In genomic region chr5:175534070-175534932, GRCh38 we compare ENCODE assay signal across 1 cellular context.
TF ChIP-seq lines count a peak whose summit lies in the region.

No MANE protein-coding gene starts in this region.

TF ChIP-seq in GM12878, 131 proteins besides CTCF, POLR2A, EP300 and RAD21 (continued from another document):
- peak; percentile 25 to 26; a peak in 1 of 4 replicates for TF ChIP-seq BHLHE40 (IDR thresholded peaks at IDR 0.05; ENCODE audit: borderline replicate concordance in 1 of 2, low read depth in 2 of 2, low read length in 1 of 2)
- no peak for TF ChIP-seq FOXK2 (IDR thresholded peaks at IDR 0.05)
- no peak for TF ChIP-seq SPI1 (IDR thresholded peaks at IDR 0.05; ENCODE audit: borderline replicate concordance, insufficient read depth, low read depth, low read length)
- no peak for TF ChIP-seq SREBF1 (IDR thresholded peaks at IDR 0.05; ENCODE audit: low read length)
- no peak for TF ChIP-seq HSF1 (IDR thresholded peaks at IDR 0.05; ENCODE audit: low read depth, low read length)
- no peak for TF ChIP-seq CHD1 (IDR thresholded peaks at IDR 0.05; ENCODE audit: low read depth, low read length)
- TF ChIP-seq CEBPB (IDR thresholded peaks at IDR 0.05; ENCODE audit: borderline replicate concordance in 1 of 2, low read depth in 2 of 2, low read length in 2 of 2) = no peak
- TF ChIP-seq CHD4 (IDR thresholded peaks at IDR 0.05) = no peak
- TF ChIP-seq KLF5 (IDR thresholded peaks at IDR 0.05; ENCODE audit: partially characterized antibody) = no peak
- TF ChIP-seq, protein P1, sequence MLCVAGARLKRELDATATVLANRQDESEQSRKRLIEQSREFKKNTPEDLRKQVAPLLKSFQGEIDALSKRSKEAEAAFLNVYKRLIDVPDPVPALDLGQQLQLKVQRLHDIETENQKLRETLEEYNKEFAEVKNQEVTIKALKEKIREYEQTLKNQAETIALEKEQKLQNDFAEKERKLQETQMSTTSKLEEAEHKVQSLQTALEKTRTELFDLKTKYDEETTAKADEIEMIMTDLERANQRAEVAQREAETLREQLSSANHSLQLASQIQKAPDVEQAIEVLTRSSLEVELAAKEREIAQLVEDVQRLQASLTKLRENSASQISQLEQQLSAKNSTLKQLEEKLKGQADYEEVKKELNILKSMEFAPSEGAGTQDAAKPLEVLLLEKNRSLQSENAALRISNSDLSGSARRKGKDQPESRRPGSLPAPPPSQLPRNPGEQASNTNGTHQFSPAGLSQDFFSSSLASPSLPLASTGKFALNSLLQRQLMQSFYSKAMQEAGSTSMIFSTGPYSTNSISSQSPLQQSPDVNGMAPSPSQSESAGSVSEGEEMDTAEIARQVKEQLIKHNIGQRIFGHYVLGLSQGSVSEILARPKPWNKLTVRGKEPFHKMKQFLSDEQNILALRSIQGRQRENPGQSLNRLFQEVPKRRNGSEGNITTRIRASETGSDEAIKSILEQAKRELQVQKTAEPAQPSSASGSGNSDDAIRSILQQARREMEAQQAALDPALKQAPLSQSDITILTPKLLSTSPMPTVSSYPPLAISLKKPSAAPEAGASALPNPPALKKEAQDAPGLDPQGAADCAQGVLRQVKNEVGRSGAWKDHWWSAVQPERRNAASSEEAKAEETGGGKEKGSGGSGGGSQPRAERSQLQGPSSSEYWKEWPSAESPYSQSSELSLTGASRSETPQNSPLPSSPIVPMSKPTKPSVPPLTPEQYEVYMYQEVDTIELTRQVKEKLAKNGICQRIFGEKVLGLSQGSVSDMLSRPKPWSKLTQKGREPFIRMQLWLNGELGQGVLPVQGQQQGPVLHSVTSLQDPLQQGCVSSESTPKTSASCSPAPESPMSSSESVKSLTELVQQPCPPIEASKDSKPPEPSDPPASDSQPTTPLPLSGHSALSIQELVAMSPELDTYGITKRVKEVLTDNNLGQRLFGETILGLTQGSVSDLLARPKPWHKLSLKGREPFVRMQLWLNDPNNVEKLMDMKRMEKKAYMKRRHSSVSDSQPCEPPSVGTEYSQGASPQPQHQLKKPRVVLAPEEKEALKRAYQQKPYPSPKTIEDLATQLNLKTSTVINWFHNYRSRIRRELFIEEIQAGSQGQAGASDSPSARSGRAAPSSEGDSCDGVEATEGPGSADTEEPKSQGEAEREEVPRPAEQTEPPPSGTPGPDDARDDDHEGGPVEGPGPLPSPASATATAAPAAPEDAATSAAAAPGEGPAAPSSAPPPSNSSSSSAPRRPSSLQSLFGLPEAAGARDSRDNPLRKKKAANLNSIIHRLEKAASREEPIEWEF (IDR thresholded peaks at IDR 0.05; ENCODE audit: insufficient replicate concordance, low read depth, low read length) = no peak
- no peak for TF ChIP-seq MXI1 (IDR thresholded peaks at IDR 0.05; ENCODE audit: low read depth, low read length)
- no peak for TF ChIP-seq KDM1A (IDR thresholded peaks at IDR 0.05; ENCODE audit: borderline replicate concordance)
- no peak for TF ChIP-seq ATF7 (IDR thresholded peaks at IDR 0.05; ENCODE audit: low read depth)
- TF ChIP-seq, protein P2, sequence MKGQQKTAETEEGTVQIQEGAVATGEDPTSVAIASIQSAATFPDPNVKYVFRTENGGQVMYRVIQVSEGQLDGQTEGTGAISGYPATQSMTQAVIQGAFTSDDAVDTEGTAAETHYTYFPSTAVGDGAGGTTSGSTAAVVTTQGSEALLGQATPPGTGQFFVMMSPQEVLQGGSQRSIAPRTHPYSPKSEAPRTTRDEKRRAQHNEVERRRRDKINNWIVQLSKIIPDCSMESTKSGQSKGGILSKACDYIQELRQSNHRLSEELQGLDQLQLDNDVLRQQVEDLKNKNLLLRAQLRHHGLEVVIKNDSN (IDR thresholded peaks at IDR 0.05; ENCODE audit: borderline replicate concordance, extremely low read length, insufficient read depth, low read depth, low read length) = no peak
- TF ChIP-seq BMI1 (IDR thresholded peaks at IDR 0.05; ENCODE audit: borderline replicate concordance) = no peak
- TF ChIP-seq NR2F1 (conservative IDR thresholded peaks at IDR 0.05) = no peak
- no peak for TF ChIP-seq RCOR1 (conservative IDR thresholded peaks at IDR 0.05; ENCODE audit: low read depth, low read length)
- no peak for TF ChIP-seq RB1 (IDR thresholded peaks at IDR 0.05; ENCODE audit: borderline replicate concordance)
- TF ChIP-seq RELA (IDR thresholded peaks at IDR 0.05; ENCODE audit: borderline replicate concordance, partially characterized antibody) = no peak
- 0 out of 2 replicates have a peak, but pooled peaks have one; percentile 19 for TF ChIP-seq TCF12 (IDR thresholded peaks at IDR 0.05; ENCODE audit: low read depth, low read length)
- no peak for TF ChIP-seq CREB1 (IDR thresholded peaks at IDR 0.05; ENCODE audit: low read depth)
- TF ChIP-seq ZBTB11 (CRISPR knock-in tag; IDR thresholded peaks at IDR 0.05) = no peak
- TF ChIP-seq SMC3 (IDR thresholded peaks at IDR 0.05; ENCODE audit: borderline replicate concordance, low read length) = peak; percentile 88
- TF ChIP-seq NBN (IDR thresholded peaks at IDR 0.05) = no peak
- TF ChIP-seq NFYA (IDR thresholded peaks at IDR 0.05; ENCODE audit: borderline replicate concordance, low read depth, low read length) = no peak
- peak; percentile 29; the same call in 1 of the 2 replicates for TF ChIP-seq IKZF1 (conservative IDR thresholded peaks at IDR 0.05)
- 0 out of 4 replicates have a peak, but pooled peaks of 1 of the 2 experiments have one; percentile 27 for TF ChIP-seq SRF (IDR thresholded peaks at IDR 0.05; ENCODE audit: low read depth in 2 of 2, low read length in 2 of 2)
- no peak for TF ChIP-seq MEF2B (IDR thresholded peaks at IDR 0.05; ENCODE audit: partially characterized antibody, poor library complexity, severe bottlenecking)
- TF ChIP-seq TCF3 (IDR thresholded peaks at IDR 0.05; ENCODE audit: borderline replicate concordance, insufficient read depth, low read depth, low read length) = 0 out of 2 replicates have a peak, but pooled peaks have one; percentile 17
- TF ChIP-seq NR2C2 (IDR thresholded peaks at IDR 0.05; ENCODE audit: borderline replicate concordance, control insufficient read depth, insufficient read length, low read depth) = no peak
- TF ChIP-seq, protein P3, sequence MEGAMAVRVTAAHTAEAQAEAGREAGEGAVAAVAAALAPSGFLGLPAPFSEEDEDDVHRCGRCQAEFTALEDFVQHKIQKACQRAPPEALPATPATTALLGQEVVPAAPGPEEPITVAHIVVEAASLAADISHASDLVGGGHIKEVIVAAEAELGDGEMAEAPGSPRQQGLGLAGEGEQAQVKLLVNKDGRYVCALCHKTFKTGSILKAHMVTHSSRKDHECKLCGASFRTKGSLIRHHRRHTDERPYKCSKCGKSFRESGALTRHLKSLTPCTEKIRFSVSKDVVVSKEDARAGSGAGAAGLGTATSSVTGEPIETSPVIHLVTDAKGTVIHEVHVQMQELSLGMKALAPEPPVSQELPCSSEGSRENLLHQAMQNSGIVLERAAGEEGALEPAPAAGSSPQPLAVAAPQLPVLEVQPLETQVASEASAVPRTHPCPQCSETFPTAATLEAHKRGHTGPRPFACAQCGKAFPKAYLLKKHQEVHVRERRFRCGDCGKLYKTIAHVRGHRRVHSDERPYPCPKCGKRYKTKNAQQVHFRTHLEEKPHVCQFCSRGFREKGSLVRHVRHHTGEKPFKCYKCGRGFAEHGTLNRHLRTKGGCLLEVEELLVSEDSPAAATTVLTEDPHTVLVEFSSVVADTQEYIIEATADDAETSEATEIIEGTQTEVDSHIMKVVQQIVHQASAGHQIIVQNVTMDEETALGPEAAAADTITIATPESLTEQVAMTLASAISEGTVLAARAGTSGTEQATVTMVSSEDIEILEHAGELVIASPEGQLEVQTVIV (IDR thresholded peaks at IDR 0.05; ENCODE audit: borderline replicate concordance, partially characterized antibody) = no peak
- TF ChIP-seq YY1 (IDR thresholded peaks at IDR 0.05; ENCODE audit: low read depth, low read length) = peak; percentile 79
- TF ChIP-seq NRF1 (conservative IDR thresholded peaks at IDR 0.05; ENCODE audit: low read depth, low read length) = no peak
- TF ChIP-seq NFIC (IDR thresholded peaks at IDR 0.05; ENCODE audit: low read depth, low read length) = no peak
- TF ChIP-seq ZSCAN29 (IDR thresholded peaks at IDR 0.05) = no peak
- TF ChIP-seq, protein P4, sequence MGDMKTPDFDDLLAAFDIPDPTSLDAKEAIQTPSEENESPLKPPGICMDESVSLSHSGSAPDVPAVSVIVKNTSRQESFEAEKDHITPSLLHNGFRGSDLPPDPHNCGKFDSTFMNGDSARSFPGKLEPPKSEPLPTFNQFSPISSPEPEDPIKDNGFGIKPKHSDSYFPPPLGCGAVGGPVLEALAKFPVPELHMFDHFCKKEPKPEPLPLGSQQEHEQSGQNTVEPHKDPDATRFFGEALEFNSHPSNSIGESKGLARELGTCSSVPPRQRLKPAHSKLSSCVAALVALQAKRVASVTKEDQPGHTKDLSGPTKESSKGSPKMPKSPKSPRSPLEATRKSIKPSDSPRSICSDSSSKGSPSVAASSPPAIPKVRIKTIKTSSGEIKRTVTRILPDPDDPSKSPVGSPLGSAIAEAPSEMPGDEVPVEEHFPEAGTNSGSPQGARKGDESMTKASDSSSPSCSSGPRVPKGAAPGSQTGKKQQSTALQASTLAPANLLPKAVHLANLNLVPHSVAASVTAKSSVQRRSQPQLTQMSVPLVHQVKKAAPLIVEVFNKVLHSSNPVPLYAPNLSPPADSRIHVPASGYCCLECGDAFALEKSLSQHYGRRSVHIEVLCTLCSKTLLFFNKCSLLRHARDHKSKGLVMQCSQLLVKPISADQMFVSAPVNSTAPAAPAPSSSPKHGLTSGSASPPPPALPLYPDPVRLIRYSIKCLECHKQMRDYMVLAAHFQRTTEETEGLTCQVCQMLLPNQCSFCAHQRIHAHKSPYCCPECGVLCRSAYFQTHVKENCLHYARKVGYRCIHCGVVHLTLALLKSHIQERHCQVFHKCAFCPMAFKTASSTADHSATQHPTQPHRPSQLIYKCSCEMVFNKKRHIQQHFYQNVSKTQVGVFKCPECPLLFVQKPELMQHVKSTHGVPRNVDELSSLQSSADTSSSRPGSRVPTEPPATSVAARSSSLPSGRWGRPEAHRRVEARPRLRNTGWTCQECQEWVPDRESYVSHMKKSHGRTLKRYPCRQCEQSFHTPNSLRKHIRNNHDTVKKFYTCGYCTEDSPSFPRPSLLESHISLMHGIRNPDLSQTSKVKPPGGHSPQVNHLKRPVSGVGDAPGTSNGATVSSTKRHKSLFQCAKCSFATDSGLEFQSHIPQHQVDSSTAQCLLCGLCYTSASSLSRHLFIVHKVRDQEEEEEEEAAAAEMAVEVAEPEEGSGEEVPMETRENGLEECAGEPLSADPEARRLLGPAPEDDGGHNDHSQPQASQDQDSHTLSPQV (IDR thresholded peaks at IDR 0.05) = peak; percentile 66; the same call in 1 of the 2 replicates
- no peak for TF ChIP-seq STAT3 (IDR thresholded peaks at IDR 0.05; ENCODE audit: low read depth, low read length)
- TF ChIP-seq EED (IDR thresholded peaks at IDR 0.05; ENCODE audit: low read depth) = no peak
